2 cellular contexts compared by ENCODE assay signal in the genomic region with DNA sequence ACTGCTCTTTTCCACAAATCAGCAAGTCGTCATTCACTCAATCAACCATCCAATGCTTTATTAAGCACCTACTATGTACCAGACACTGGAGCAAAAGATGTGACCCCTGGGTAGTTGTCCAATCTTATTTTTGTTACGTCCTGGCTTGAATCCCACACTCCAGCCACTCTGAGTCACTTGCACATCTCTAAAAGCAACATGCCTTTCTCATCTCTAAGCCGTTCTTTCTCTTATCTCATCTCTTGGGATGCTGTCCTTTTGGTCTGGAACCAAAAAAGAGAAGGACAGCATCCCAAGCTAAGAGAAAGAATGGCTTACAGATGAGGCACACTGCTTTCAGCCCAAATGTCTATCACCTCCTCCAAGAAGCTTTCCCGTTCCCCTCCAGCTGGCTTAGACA.
TF ChIP-seq lines count a peak whose summit lies in the region.

No MANE protein-coding gene starts in this region.

TF ChIP-seq in endothelial cell of umbilical vein, 7 proteins besides CTCF, POLR2A, EP300 and RAD21:
- TF ChIP-seq POLR2AphosphoS5 (IDR thresholded peaks at IDR 0.05; ENCODE audit: insufficient read depth, low read depth, low read length) (no peak), GATA2 (IDR thresholded peaks at IDR 0.05; ENCODE audit: insufficient read depth, insufficient read length, low read depth, low read length) (peak; percentile 11), FOS (IDR thresholded peaks at IDR 0.05; ENCODE audit: borderline replicate concordance, insufficient read depth, low read length) (no peak), JUN (IDR thresholded peaks at IDR 0.05; ENCODE audit: borderline replicate concordance, insufficient read depth, insufficient read length, low read depth) (no peak)

TF ChIP-seq in GM23338, 12 proteins besides CTCF, POLR2A, EP300 and RAD21:
- TF ChIP-seq, protein P1, sequence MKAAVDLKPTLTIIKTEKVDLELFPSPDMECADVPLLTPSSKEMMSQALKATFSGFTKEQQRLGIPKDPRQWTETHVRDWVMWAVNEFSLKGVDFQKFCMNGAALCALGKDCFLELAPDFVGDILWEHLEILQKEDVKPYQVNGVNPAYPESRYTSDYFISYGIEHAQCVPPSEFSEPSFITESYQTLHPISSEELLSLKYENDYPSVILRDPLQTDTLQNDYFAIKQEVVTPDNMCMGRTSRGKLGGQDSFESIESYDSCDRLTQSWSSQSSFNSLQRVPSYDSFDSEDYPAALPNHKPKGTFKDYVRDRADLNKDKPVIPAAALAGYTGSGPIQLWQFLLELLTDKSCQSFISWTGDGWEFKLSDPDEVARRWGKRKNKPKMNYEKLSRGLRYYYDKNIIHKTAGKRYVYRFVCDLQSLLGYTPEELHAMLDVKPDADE (IDR thresholded peaks at IDR 0.05), result no peak
- TF ChIP-seq CREB1 (CRISPR knock-in tag; IDR thresholded peaks at IDR 0.05; ENCODE audit: low read depth) (no peak), JUNB (IDR thresholded peaks at IDR 0.05; ENCODE audit: unreplicated experiment) (no peak), NANOG (IDR thresholded peaks at IDR 0.05; ENCODE audit: borderline replicate concordance) (no peak), ZNF331 (CRISPR knock-in tag; IDR thresholded peaks at IDR 0.05; ENCODE audit: low read depth) (no peak), EZH2 (IDR thresholded peaks at IDR 0.05; ENCODE audit: low read depth, unreplicated experiment) (no peak), ZNF114 (CRISPR knock-in tag; IDR thresholded peaks at IDR 0.05) (no peak), POLR2AphosphoS5 (IDR thresholded peaks at IDR 0.05; ENCODE audit: low read depth) (no peak), STAT1 (IDR thresholded peaks at IDR 0.05; ENCODE audit: unreplicated experiment) (no peak)
- TF ChIP-seq, protein P2, sequence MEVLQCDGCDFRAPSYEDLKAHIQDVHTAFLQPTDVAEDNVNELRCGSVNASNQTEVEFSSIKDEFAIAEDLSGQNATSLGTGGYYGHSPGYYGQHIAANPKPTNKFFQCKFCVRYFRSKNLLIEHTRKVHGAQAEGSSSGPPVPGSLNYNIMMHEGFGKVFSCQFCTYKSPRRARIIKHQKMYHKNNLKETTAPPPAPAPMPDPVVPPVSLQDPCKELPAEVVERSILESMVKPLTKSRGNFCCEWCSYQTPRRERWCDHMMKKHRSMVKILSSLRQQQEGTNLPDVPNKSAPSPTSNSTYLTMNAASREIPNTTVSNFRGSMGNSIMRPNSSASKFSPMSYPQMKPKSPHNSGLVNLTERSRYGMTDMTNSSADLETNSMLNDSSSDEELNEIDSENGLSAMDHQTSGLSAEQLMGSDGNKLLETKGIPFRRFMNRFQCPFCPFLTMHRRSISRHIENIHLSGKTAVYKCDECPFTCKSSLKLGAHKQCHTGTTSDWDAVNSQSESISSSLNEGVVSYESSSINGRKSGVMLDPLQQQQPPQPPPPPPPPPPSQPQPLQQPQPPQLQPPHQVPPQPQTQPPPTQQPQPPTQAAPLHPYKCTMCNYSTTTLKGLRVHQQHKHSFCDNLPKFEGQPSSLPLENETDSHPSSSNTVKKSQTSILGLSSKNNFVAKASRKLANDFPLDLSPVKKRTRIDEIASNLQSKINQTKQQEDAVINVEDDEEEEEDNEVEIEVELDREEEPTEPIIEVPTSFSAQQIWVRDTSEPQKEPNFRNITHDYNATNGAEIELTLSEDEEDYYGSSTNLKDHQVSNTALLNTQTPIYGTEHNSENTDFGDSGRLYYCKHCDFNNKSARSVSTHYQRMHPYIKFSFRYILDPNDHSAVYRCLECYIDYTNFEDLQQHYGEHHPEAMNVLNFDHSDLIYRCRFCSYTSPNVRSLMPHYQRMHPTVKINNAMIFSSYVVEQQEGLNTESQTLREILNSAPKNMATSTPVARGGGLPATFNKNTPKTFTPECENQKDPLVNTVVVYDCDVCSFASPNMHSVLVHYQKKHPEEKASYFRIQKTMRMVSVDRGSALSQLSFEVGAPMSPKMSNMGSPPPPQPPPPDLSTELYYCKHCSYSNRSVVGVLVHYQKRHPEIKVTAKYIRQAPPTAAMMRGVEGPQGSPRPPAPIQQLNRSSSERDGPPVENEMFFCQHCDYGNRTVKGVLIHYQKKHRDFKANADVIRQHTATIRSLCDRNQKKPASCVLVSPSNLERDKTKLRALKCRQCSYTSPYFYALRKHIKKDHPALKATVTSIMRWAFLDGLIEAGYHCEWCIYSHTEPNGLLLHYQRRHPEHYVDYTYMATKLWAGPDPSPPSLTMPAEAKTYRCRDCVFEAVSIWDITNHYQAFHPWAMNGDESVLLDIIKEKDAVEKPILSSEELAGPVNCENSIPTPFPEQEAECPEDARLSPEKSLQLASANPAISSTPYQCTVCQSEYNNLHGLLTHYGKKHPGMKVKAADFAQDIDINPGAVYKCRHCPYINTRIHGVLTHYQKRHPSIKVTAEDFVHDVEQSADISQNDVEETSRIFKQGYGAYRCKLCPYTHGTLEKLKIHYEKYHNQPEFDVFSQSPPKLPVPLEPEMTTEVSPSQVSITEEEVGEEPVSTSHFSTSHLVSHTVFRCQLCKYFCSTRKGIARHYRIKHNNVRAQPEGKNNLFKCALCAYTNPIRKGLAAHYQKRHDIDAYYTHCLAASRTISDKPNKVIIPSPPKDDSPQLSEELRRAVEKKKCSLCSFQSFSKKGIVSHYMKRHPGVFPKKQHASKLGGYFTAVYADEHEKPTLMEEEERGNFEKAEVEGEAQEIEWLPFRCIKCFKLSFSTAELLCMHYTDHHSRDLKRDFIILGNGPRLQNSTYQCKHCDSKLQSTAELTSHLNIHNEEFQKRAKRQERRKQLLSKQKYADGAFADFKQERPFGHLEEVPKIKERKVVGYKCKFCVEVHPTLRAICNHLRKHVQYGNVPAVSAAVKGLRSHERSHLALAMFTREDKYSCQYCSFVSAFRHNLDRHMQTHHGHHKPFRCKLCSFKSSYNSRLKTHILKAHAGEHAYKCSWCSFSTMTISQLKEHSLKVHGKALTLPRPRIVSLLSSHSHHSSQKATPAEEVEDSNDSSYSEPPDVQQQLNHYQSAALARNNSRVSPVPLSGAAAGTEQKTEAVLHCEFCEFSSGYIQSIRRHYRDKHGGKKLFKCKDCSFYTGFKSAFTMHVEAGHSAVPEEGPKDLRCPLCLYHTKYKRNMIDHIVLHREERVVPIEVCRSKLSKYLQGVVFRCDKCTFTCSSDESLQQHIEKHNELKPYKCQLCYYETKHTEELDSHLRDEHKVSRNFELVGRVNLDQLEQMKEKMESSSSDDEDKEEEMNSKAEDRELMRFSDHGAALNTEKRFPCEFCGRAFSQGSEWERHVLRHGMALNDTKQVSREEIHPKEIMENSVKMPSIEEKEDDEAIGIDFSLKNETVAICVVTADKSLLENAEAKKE (CRISPR knock-in tag; IDR thresholded peaks at IDR 0.05), result no peak
- TF ChIP-seq, protein P3, sequence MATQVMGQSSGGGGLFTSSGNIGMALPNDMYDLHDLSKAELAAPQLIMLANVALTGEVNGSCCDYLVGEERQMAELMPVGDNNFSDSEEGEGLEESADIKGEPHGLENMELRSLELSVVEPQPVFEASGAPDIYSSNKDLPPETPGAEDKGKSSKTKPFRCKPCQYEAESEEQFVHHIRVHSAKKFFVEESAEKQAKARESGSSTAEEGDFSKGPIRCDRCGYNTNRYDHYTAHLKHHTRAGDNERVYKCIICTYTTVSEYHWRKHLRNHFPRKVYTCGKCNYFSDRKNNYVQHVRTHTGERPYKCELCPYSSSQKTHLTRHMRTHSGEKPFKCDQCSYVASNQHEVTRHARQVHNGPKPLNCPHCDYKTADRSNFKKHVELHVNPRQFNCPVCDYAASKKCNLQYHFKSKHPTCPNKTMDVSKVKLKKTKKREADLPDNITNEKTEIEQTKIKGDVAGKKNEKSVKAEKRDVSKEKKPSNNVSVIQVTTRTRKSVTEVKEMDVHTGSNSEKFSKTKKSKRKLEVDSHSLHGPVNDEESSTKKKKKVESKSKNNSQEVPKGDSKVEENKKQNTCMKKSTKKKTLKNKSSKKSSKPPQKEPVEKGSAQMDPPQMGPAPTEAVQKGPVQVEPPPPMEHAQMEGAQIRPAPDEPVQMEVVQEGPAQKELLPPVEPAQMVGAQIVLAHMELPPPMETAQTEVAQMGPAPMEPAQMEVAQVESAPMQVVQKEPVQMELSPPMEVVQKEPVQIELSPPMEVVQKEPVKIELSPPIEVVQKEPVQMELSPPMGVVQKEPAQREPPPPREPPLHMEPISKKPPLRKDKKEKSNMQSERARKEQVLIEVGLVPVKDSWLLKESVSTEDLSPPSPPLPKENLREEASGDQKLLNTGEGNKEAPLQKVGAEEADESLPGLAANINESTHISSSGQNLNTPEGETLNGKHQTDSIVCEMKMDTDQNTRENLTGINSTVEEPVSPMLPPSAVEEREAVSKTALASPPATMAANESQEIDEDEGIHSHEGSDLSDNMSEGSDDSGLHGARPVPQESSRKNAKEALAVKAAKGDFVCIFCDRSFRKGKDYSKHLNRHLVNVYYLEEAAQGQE (IDR thresholded peaks at IDR 0.05; ENCODE audit: unreplicated experiment), result no peak
